ENCODE assay signal across 8 cellular contexts in the genomic region with DNA sequence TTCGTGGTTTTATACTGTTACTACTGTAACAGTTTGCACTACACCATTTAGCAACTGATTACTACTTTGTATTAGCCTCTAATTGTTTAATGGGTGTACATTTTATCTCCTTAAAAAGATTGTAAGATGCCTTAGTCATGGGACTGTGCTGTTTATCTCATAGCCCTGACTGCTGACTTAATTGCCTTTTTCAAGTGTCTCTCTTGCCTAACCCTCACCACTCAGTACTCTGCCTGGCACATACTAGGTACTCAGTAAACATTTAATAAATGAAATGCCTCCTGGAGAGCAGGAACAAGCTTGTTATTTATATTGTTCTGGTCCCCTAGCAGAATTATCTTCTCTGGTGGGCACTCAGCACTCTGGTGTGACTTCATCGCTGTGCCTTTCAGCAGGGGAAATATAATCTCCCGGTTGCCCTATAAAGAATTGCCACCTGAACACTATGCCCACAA. TPM values are rescaled to one million over a fixed set of nuclear protein-coding genes. Genes with fewer than 3 reads are reported as not detected.
DNase-seq lines count a peak whose midpoint lies in the region; ATAC-seq and TF ChIP-seq lines count a peak whose summit lies in the region.

No MANE protein-coding gene starts in this region.

- H3K36me3 ChIP-seq in heart left ventricle, result no peaks in the 10 kb centered on the region
- H3K36me3 ChIP-seq in upper lobe of right lung, result no peaks in the 10 kb centered on the region

- H3K4me3 ChIP-seq in heart left ventricle (peak overlapping the region in 7 of 12 donors; percentile 57 to 92 (median 76)), upper lobe of right lung (peak overlapping the region; percentile 83)

- TF ChIP-seq CTCF in heart left ventricle (IDR thresholded peaks at IDR 0.05) (no peak), VCaP (conservative IDR thresholded peaks at IDR 0.05) (no peak), upper lobe of right lung (IDR thresholded peaks at IDR 0.05) (no peak)

- TF ChIP-seq POLR2A in heart left ventricle (IDR thresholded peaks at IDR 0.05), result no peak

- no peaks in the 10 kb centered on the region for H3K9me3 ChIP-seq in heart left ventricle
- H3K9me3 ChIP-seq in upper lobe of right lung, result no peaks in the 10 kb centered on the region

- WGBS in heart left ventricle, 4 donors, result 61 to 71% (median 65%) methylated on average over 3 of the region's 3 CpGs

- no peak for DNase-seq in heart left ventricle
- DNase-seq in Right ventricle myocardium inferior (ENCODE audit: missing footprints), result no peak
- DNase-seq in iris pigment epithelial cell (ENCODE audit: low read depth), result peak; percentile 32
- no peak for DNase-seq in upper lobe of right lung
- DNase-seq in glomerular visceral epithelial cell (ENCODE audit: extremely low spot score), result no peak

- peaks cover 0 to 50% (median 34%) of the 10 kb centered on the region in 12 donors for H3K4me1 ChIP-seq in heart left ventricle
- peaks cover 34% of the 10 kb centered on the region for H3K4me1 ChIP-seq in upper lobe of right lung

- peak overlapping the region in 1 of 12 donors; percentile 89 for H3K27ac ChIP-seq in heart left ventricle
- H3K27ac ChIP-seq in VCaP, result peak overlapping the region; percentile 95
- peak overlapping the region; percentile 92 for H3K27ac ChIP-seq in upper lobe of right lung

- intact Hi-C loops in heart left ventricle (cut with DNase I) (loop anchor here in 5 of 10 donors (5.0 to 10.0 kb wide), 7 partner anchors 42 to 447 kb away; a partner anchor contains a TSS), Right ventricle myocardium inferior (cut with DNase I) (loop anchor here (5.0 to 10.0 kb wide), 2 partner anchors 47 to 534 kb away; a partner anchor contains a TSS), upper lobe of right lung (cut with DNase I) (loop anchor here (10.0 kb wide), 1 partner anchor 146 kb away; no protein-coding TSS in a partner anchor)

- H3K27me3 ChIP-seq in heart left ventricle (no peaks in the 10 kb centered on the region), upper lobe of right lung (no peaks in the 10 kb centered on the region)

- ATAC-seq in heart left ventricle (no peak), Right ventricle myocardium inferior (no peak), upper lobe of right lung (no peak), HG02884 (IDR thresholded peaks at IDR 0.05; ENCODE audit: unreplicated experiment) (no peak), HG02571 (IDR thresholded peaks at IDR 0.05; ENCODE audit: unreplicated experiment) (no peak)

RNA-seq across cellular contexts. Expression of a gene that starts 1.7 kb away (rescaled TPM):
- 10 to 100 TPM in 4 of 9 donors, 1 to 10 TPM in 5; 7.5 to 17.3 (median 9.9) TPM for total RNA-seq in heart left ventricle
- 1 to 10 TPM; 4.6 to 6.7 TPM for polyA plus RNA-seq in heart left ventricle
- total RNA-seq in Right ventricle myocardium inferior, result 9.2 TPM
- total RNA-seq in upper lobe of right lung, result 36.7 TPM
